8 cellular contexts compared by ENCODE assay signal in genomic region chr4:183506389-183506735, GRCh38. TPM values are rescaled to one million over a fixed set of nuclear protein-coding genes. Genes with fewer than 3 reads are reported as not detected.
DNase-seq lines count a peak whose midpoint lies in the region; ATAC-seq, FAIRE-seq and TF ChIP-seq lines count a peak whose summit lies in the region.

No MANE protein-coding gene starts in this region.

- H3K9me3 ChIP-seq in A549, result no peaks in the 10 kb centered on the region
- no peaks in the 10 kb centered on the region for H3K9me3 ChIP-seq in mucosa of rectum (ENCODE audit: control insufficient read depth in 2 of 2, low read length in 2 of 2)

- peak overlapping the region; percentile 94 to 95 for H3K9ac ChIP-seq in mucosa of rectum (ENCODE audit: low read depth in 1 of 2, low read length in 2 of 2)

- TF ChIP-seq RAD21 in A549 (conservative IDR thresholded peaks at IDR 0.05 in 1 of 2, IDR thresholded peaks at IDR 0.05 in 1 of 2), result no peak

- DNase-seq in A549 (ENCODE audit: low read depth in 1 of 2, low spot score in 1 of 2), result no peak
- DNase-seq in central memory CD8-positive, alpha-beta T cell (ENCODE audit: low spot score in 2 of 2), result no peak
- DNase-seq in GM13976 (ENCODE audit: low spot score), result no peak
- no peak for DNase-seq in NCI-H1436 (lab: John Stamatoyannopoulos, UW)
- DNase-seq in OCI-M1 (lab: John Stamatoyannopoulos, UW), result no peak
- DNase-seq in HEK293T (ENCODE audit: extremely low spot score), result no peak

- H3K27ac Mint-ChIP-seq in IgD-negative memory B cell, result peak overlapping the region; percentile 86 to 99 (median 99)
- peak overlapping the region; percentile 89 for H3K27ac Mint-ChIP-seq in central memory CD8-positive, alpha-beta T cell (ENCODE audit: low read depth)

- TF ChIP-seq POLR2A in A549 (IDR thresholded peaks at IDR 0.05; ENCODE audit: low read length), result no peak

- peaks cover 6% of the 10 kb centered on the region for H3K36me3 Mint-ChIP-seq in IgD-negative memory B cell
- H3K36me3 Mint-ChIP-seq in central memory CD8-positive, alpha-beta T cell (ENCODE audit: insufficient read depth), result peaks cover 15% of the 10 kb centered on the region

- H3K4me3 Mint-ChIP-seq in IgD-negative memory B cell, result peak overlapping the region; percentile 97 to 99 (median 98)
- peak overlapping the region; percentile 87 for H3K4me3 Mint-ChIP-seq in central memory CD8-positive, alpha-beta T cell

- POLR2A ChIA-PET in A549 (lab: Yijun Ruan, JAX), result interaction anchor here (0.6 to 1.6 kb wide), 3 partner anchors 62 to 130 kb away, joined by 3 to 6 read pairs (median 4); partner anchors contain the start of gene CDKN2AIP
- POLR2A ChIA-PET in HEK293T (lab: Yijun Ruan, JAX), result interaction anchor here (1.0 to 1.7 kb wide), 5 partner anchors 14 to 153 kb away, joined by 3 to 8 read pairs (median 3); partner anchors contain the start of genes RWDD4 and TRAPPC11

- in situ Hi-C loops in GM13976 (cut with MboI; ENCODE audit: low sequenced_read_pairs, unreplicated experiment), result no loop called here

- H3K27ac ChIP-seq in A549, result peak overlapping the region; percentile 96 to 98
- peak overlapping the region; percentile 99 for H3K27ac ChIP-seq in mucosa of rectum (ENCODE audit: low read depth in 2 of 2, low read length in 2 of 2)

- no peaks in the 10 kb centered on the region for H3K27me3 Mint-ChIP-seq in IgD-negative memory B cell
- H3K27me3 Mint-ChIP-seq in central memory CD8-positive, alpha-beta T cell, result no peaks in the 10 kb centered on the region

- peak overlapping the region; percentile 98 for H3K4me3 ChIP-seq in A549
- peak overlapping the region; percentile 98 for H3K4me3 ChIP-seq in mucosa of rectum (ENCODE audit: low read length in 2 of 2)

- H3K4me1 ChIP-seq in A549 (peaks cover 22% of the 10 kb centered on the region), mucosa of rectum (ENCODE audit: control insufficient read depth in 2 of 2, insufficient read depth in 2 of 2, low read length in 2 of 2) (peaks cover 7 to 10% of the 10 kb centered on the region in 2 donors)

- no peaks in the 10 kb centered on the region for H3K9me3 Mint-ChIP-seq in IgD-negative memory B cell
- H3K9me3 Mint-ChIP-seq in central memory CD8-positive, alpha-beta T cell, result no peaks in the 10 kb centered on the region

- WGBS in A549 (ENCODE audit: missing lambda C conversion rate), result under 1% methylated on average over 10 of the region's 14 CpGs

- TF ChIP-seq EP300 in A549 (IDR thresholded peaks at IDR 0.05), result no peak

- TF ChIP-seq CTCF in A549 (IDR thresholded peaks at IDR 0.05) (no peak), GM13976 (IDR thresholded peaks at IDR 0.05; ENCODE audit: borderline replicate concordance, control extremely low read depth, extremely low read depth, insufficient read depth, missing control alignments) (no peak)

- no peak for ATAC-seq in A549
- ATAC-seq in central memory CD8-positive, alpha-beta T cell (replicated peaks; ENCODE audit: extremely low read depth, poor library complexity, severe bottlenecking), result no peak

- peak overlapping the region; percentile 90 for H3K4me2 ChIP-seq in A549

- H3K36me3 ChIP-seq in mucosa of rectum (ENCODE audit: control insufficient read depth in 2 of 2, insufficient read depth in 2 of 2, low read length in 2 of 2), result peaks cover 9 to 11% of the 10 kb centered on the region in 2 donors

- no peak for FAIRE-seq in A549 (lab: Jason Lieb, UNC)

- no peaks in the 10 kb centered on the region for H3K27me3 ChIP-seq in mucosa of rectum (ENCODE audit: control insufficient read depth in 2 of 2, insufficient read depth in 2 of 2, low read length in 2 of 2)

- CTCF ChIA-PET in A549 (lab: Yijun Ruan, JAX) (interaction anchor here (1.2 kb wide), 1 partner anchor 33 kb away, joined by 3 read pairs; no protein-coding TSS in a partner anchor), HEK293T (lab: Yijun Ruan, JAX) (no interaction called here)

- peaks cover 10 to 13% (median 11%) of the 10 kb centered on the region in 3 donors for H3K4me1 Mint-ChIP-seq in IgD-negative memory B cell
- peaks cover 14% of the 10 kb centered on the region for H3K4me1 Mint-ChIP-seq in central memory CD8-positive, alpha-beta T cell

TF ChIP-seq in A549, 52 proteins besides CTCF, POLR2A, EP300 and RAD21 (continues in another document):
- no peak for TF ChIP-seq CBX2 (IDR thresholded peaks at IDR 0.05; ENCODE audit: borderline replicate concordance, low read depth)
- no peak for TF ChIP-seq HEYL (CRISPR knock-in tag; IDR thresholded peaks at IDR 0.05)
- no peak for TF ChIP-seq BCL3 (IDR thresholded peaks at IDR 0.05)
- TF ChIP-seq FOSB (CRISPR knock-in tag; IDR thresholded peaks at IDR 0.05), result no peak
- TF ChIP-seq MAZ (IDR thresholded peaks at IDR 0.05; ENCODE audit: borderline replicate concordance, low read depth, low read length), result no peak
- no peak for TF ChIP-seq RFX5 (IDR thresholded peaks at IDR 0.05)
- no peak for TF ChIP-seq MAFK (IDR thresholded peaks at IDR 0.05; ENCODE audit: partially characterized antibody)
- TF ChIP-seq USF2 (IDR thresholded peaks at IDR 0.05), result no peak
- TF ChIP-seq CEBPB (IDR thresholded peaks at IDR 0.05), result no peak
- no peak for TF ChIP-seq CBX8 (IDR thresholded peaks at IDR 0.05)
- TF ChIP-seq HDAC2 (IDR thresholded peaks at IDR 0.05), result no peak

TF ChIP-seq in HEK293T, 16 proteins besides CTCF, POLR2A, EP300 and RAD21:
- no peak for TF ChIP-seq ELF4 (IDR thresholded peaks at IDR 0.05)
- no peak for TF ChIP-seq L3MBTL2 (conservative IDR thresholded peaks at IDR 0.05)
- TF ChIP-seq NFRKB (IDR thresholded peaks at IDR 0.05), result no peak
- no peak for TF ChIP-seq SUZ12 (IDR thresholded peaks at IDR 0.05)
- no peak for TF ChIP-seq FOXK2 (IDR thresholded peaks at IDR 0.05)
- no peak for TF ChIP-seq TARDBP (IDR thresholded peaks at IDR 0.05)
- TF ChIP-seq ARNT (IDR thresholded peaks at IDR 0.05), result no peak
- no peak for TF ChIP-seq PKNOX1 (IDR thresholded peaks at IDR 0.05)
- no peak for TF ChIP-seq ZNF384 (IDR thresholded peaks at IDR 0.05)
- TF ChIP-seq BHLHE40 (IDR thresholded peaks at IDR 0.05; ENCODE audit: borderline replicate concordance), result no peak
- no peak for TF ChIP-seq FOXM1 (IDR thresholded peaks at IDR 0.05; ENCODE audit: borderline replicate concordance)
- TF ChIP-seq FOXA1 (IDR thresholded peaks at IDR 0.05), result no peak
- TF ChIP-seq LEF1 (IDR thresholded peaks at IDR 0.05; ENCODE audit: borderline replicate concordance), result no peak
- TF ChIP-seq CTBP1 (IDR thresholded peaks at IDR 0.05; ENCODE audit: borderline replicate concordance), result no peak

RNA-seq across cellular contexts. Expression of gene ING2, which starts 1.5 kb away (rescaled TPM):
- polyA plus RNA-seq in A549 (2011; rRNA removed) (9.9 and 16.9 TPM in 2 replicates), A549 (2017; fragmentation: RNase III; extraction: RNeasy Plus Mini Kit Qiagen cat#74134 plus additional on column Dnase treatment) (13.6 to 16.4 TPM (median 14.8 TPM) in 3 replicates), IgD-negative memory B cell (17.2 TPM)
- polyA plus RNA-seq in A549 (2012; cell fraction: cytosol; rRNA removed), result 6.7 and 8.1 TPM in 2 replicates
- 1.8 and 2.9 TPM in 2 replicates for polyA plus RNA-seq in A549 (2012; cell fraction: nucleus; rRNA removed)
- 1.8 and 2.0 TPM in 2 replicates for polyA minus RNA-seq in A549 (2011; rRNA and poly(A)+ RNA removed)
